28 cellular contexts compared by ENCODE assay signal in genomic region chr5:98992552-98992951, GRCh38.
"Had no signal": no experiment of that assay in that cellular context is flagged by ENCODE, and none has a peak within 500 bp of the region (broad histone marks: within the 10 kb centered on the region; RNA-seq: fewer than 3 reads in every experiment).

No MANE protein-coding gene starts in this region.

- H3K27me3 ChIP-seq: neural progenitor cell, ovary, spleen, suprapubic skin, testis, tibial artery, transverse colon, upper lobe of right lung, uterus had no signal

- ATAC-seq: natural killer cell; psoas muscle; right cardiac atrium; sciatic nerve; stimulated activated memory B cell treated with anti-CD40 and anti-IgM and Interleukin-4, amounts not matched to agents 10 μg/mL and 1 μg/mL and 100 μg/mL, for 72 hours; stimulated activated naive CD8-positive, alpha-beta T cell treated with anti-CD3 and anti-CD28 coated beads, Interleukin-15, amount 100 ng/mL, for 72 hours; stimulated activated naive CD8-positive, alpha-beta T cell treated with anti-CD3 and anti-CD28 coated beads, Interleukin-15, Interleukin-2, amounts not matched to agents 100 U/mL and 50 U/mL, for 24 hours; upper lobe of right lung had no signal

- H3K36me3 ChIP-seq: neural progenitor cell, ovary, spleen, suprapubic skin, tibial artery, transverse colon, upper lobe of right lung, uterus had no signal

- DNase-seq: natural killer cell; occipital lobe; ovary; posterior cingulate gyrus; psoas muscle; right cardiac atrium; spleen; stimulated activated CD4-positive, alpha-beta T cell treated with anti-CD3 and anti-CD28 coated beads, Interleukin-12 subunit alpha, Interleukin-12 subunit beta, amount 100 ng/mL, for 4 hours; stimulated activated CD4-positive, alpha-beta T cell treated with anti-CD3 and anti-CD28 coated beads, Interleukin-1b, Interleukin-23, amount 100 ng/mL, for 48 hours; stimulated activated CD4-positive, alpha-beta T cell treated with anti-CD3 and anti-CD28 coated beads, Interleukin-4, amount 100 ng/mL, for 1 hour; stimulated activated CD4-positive, alpha-beta T cell treated with anti-CD3 and anti-CD28 coated beads, Interleukin-4, amount 100 ng/mL, for 4 hours; stimulated activated CD8-positive, alpha-beta memory T cell treated with anti-CD3 and anti-CD28 coated beads, Interleukin-4, amount 100 ng/mL, for 48 hours; stimulated activated naive CD4-positive, alpha-beta T cell; stimulated activated naive CD8-positive, alpha-beta T cell treated with anti-CD3 and anti-CD28 coated beads, Interleukin-15, amount 100 ng/mL, for 72 hours; stimulated activated naive CD8-positive, alpha-beta T cell treated with anti-CD3 and anti-CD28 coated beads, Interleukin-15, Interleukin-2, amounts not matched to agents 100 U/mL and 50 U/mL, for 24 hours; substantia nigra; testis; tibial artery; transverse colon; upper lobe of right lung; uterus had no signal

- H3K27ac ChIP-seq: neural progenitor cell, ovary, parathyroid adenoma, psoas muscle, skin epidermis, spleen, suprapubic skin, testis, tibial artery, transverse colon, upper lobe of right lung, uterus had no signal

- H3K9me3 ChIP-seq: ovary, psoas muscle, spleen, suprapubic skin, testis, tibial artery, transverse colon, upper lobe of right lung, uterus had no signal

- H2AFZ ChIP-seq: neural progenitor cell, parathyroid adenoma had no signal

- H3K4me1 ChIP-seq: parathyroid adenoma, psoas muscle, suprapubic skin, testis, tibial artery, transverse colon, upper lobe of right lung, uterus had no signal

- H3K4me3 ChIP-seq: neural progenitor cell, ovary, psoas muscle, skin epidermis, smooth muscle cell, spleen, suprapubic skin, testis, tibial artery, transverse colon, upper lobe of right lung, uterus had no signal

- H3K9ac ChIP-seq: neural progenitor cell, parathyroid adenoma had no signal

- H3K4me2 ChIP-seq: smooth muscle cell had no signal

- H3K79me2 ChIP-seq: parathyroid adenoma had no signal
